ENCODE assay signal across 33 cellular contexts in genomic region chr15:86077070-86077469, GRCh38. TPM values are rescaled to one million over a fixed set of nuclear protein-coding genes. Genes with fewer than 3 reads are reported as not detected.
DNase-seq lines count a peak whose midpoint lies in the region; ATAC-seq and TF ChIP-seq lines count a peak whose summit lies in the region.
"Had no signal": no experiment of that assay in that cellular context is flagged by ENCODE, and none has a peak within 500 bp of the region (broad histone marks: within the 10 kb centered on the region; RNA-seq: fewer than 3 reads in every experiment).

No MANE protein-coding gene starts in this region.

- H3K27me3 Mint-ChIP-seq in activated CD4-positive, alpha-beta T cell treated with anti-CD3 and anti-CD28 coated beads, Interleukin-2, amount 10 ng/mL, durations not matched to agents 24 days and 14 days: peaks cover 3% of the 10 kb centered on the region

- no peak overlapping the region for H3K27ac Mint-ChIP-seq in activated CD4-positive, alpha-beta T cell treated with anti-CD3 and anti-CD28 coated beads, Interleukin-2, amount 10 ng/mL, durations not matched to agents 24 days and 14 days
- H3K27ac Mint-ChIP-seq: activated naive CD8-positive, alpha-beta T cell treated with anti-CD3 and anti-CD28 coated beads for 36 hours; naive thymus-derived CD4-positive, alpha-beta T cell; stimulated activated effector memory CD8-positive, alpha-beta T cell treated with anti-CD3 and anti-CD28 coated beads, Interleukin-12 subunit alpha, Interleukin-12 subunit beta, amount 100 ng/mL, for 72 hours had no signal

- H3K9me3 Mint-ChIP-seq in activated CD4-positive, alpha-beta T cell treated with anti-CD3 and anti-CD28 coated beads, Interleukin-2, amount 10 ng/mL, durations not matched to agents 24 days and 14 days: no peaks in the 10 kb centered on the region
- H3K9me3 Mint-ChIP-seq: activated naive CD8-positive, alpha-beta T cell treated with anti-CD3 and anti-CD28 coated beads for 36 hours; stimulated activated effector memory CD8-positive, alpha-beta T cell treated with anti-CD3 and anti-CD28 coated beads, Interleukin-12 subunit alpha, Interleukin-12 subunit beta, amount 100 ng/mL, for 72 hours had no signal

- no peak overlapping the region for H3K4me3 ChIP-seq in upper lobe of right lung
- H3K4me3 ChIP-seq: left ventricle myocardium inferior, upper lobe of left lung had no signal

- no peak overlapping the region for H3K4me3 Mint-ChIP-seq in activated CD4-positive, alpha-beta T cell treated with anti-CD3 and anti-CD28 coated beads, Interleukin-2, amount 10 ng/mL, durations not matched to agents 24 days and 14 days
- H3K4me3 Mint-ChIP-seq: activated naive CD8-positive, alpha-beta T cell treated with anti-CD3 and anti-CD28 coated beads for 36 hours; naive thymus-derived CD4-positive, alpha-beta T cell; stimulated activated effector memory CD8-positive, alpha-beta T cell treated with anti-CD3 and anti-CD28 coated beads, Interleukin-12 subunit alpha, Interleukin-12 subunit beta, amount 100 ng/mL, for 72 hours had no signal

- no peaks in the 10 kb centered on the region for H3K4me1 Mint-ChIP-seq in activated CD4-positive, alpha-beta T cell treated with anti-CD3 and anti-CD28 coated beads, Interleukin-2, amount 10 ng/mL, durations not matched to agents 24 days and 14 days
- H3K4me1 Mint-ChIP-seq: activated naive CD8-positive, alpha-beta T cell treated with anti-CD3 and anti-CD28 coated beads for 36 hours; stimulated activated effector memory CD8-positive, alpha-beta T cell treated with anti-CD3 and anti-CD28 coated beads, Interleukin-12 subunit alpha, Interleukin-12 subunit beta, amount 100 ng/mL, for 72 hours had no signal

- H3K9me3 ChIP-seq in upper lobe of right lung: no peaks in the 10 kb centered on the region
- H3K9me3 ChIP-seq: left ventricle myocardium inferior, upper lobe of left lung had no signal

- intact Hi-C loops in activated CD4-positive, alpha-beta T cell treated with anti-CD3 and anti-CD28 coated beads, Interleukin-2, amount 10 ng/mL, durations not matched to agents 24 days and 14 days (cut with micrococcal nuclease): loop anchor here (10.0 kb wide), 1 partner anchor 62 kb away; no protein-coding TSS in a partner anchor
- intact Hi-C loops in upper lobe of right lung (cut with DNase I): no loop called here
- intact Hi-C loops in Right ventricle myocardium inferior (cut with DNase I): no loop called here

- no peaks in the 10 kb centered on the region for H3K36me3 ChIP-seq in upper lobe of right lung
- H3K36me3 ChIP-seq: left ventricle myocardium inferior, upper lobe of left lung had no signal

- H3K27ac ChIP-seq in VCaP (no peak overlapping the region), upper lobe of right lung (no peak overlapping the region)
- H3K27ac ChIP-seq: HL-60, KMS-11, left ventricle myocardium inferior, upper lobe of left lung had no signal

- H3K4me1 ChIP-seq in upper lobe of right lung: no peaks in the 10 kb centered on the region
- H3K4me1 ChIP-seq: left ventricle myocardium inferior had no signal

- peak; percentile 30 for DNase-seq in activated CD4-positive, alpha-beta T cell treated with anti-CD3 and anti-CD28 coated beads, Interleukin-2, amount 10 ng/mL, durations not matched to agents 24 days and 14 days
- DNase-seq in activated CD4-positive, alpha-beta T cell treated with anti-CD3 and anti-CD28 coated beads for 1 hour: no peak
- peak; percentile 17 for DNase-seq in left kidney (ENCODE audit: low read depth, low spot score)
- DNase-seq in upper lobe of right lung: no peak
- no peak for DNase-seq in Right ventricle myocardium inferior (ENCODE audit: missing footprints)
- DNase-seq: activated CD4-positive, alpha-beta T cell treated with anti-CD3 and anti-CD28 coated beads, Interleukin-2, amount 50 U/mL, for 1 hour; activated gamma-delta T cell; activated naive CD8-positive, alpha-beta T cell treated with anti-CD3 and anti-CD28 coated beads for 36 hours; activated T-cell treated with anti-CD3 and anti-CD28 coated beads, Interleukin-2, amount 50 U/mL, for 1 hour; anterior cingulate cortex; Calu3; effector CD4-positive, alpha-beta T cell; GOT3; hypothalamus; left ventricle myocardium inferior; midbrain; naive thymus-derived CD4-positive, alpha-beta T cell; NCI-H1417 treated with DMSO at 0.1 percent for 48 hours; NCI-H2081; NCI-H2227 treated with DMSO at 0.1 percent for 48 hours; nucleus accumbens; SIG-M5; stimulated activated CD4-positive, alpha-beta T cell treated with anti-CD3 and anti-CD28 coated beads, Interleukin-15, amount 100 ng/mL, for 24 hours; T-helper 9 cell had no signal

- TF ChIP-seq CTCF in VCaP (conservative IDR thresholded peaks at IDR 0.05) (0 out of 2 replicates have a peak, but pooled peaks have one; percentile 6), upper lobe of right lung (IDR thresholded peaks at IDR 0.05) (peak; percentile 7)

- ATAC-seq in upper lobe of right lung (peak; percentile 76), Right ventricle myocardium inferior (no peak), HG03571 (IDR thresholded peaks at IDR 0.05; ENCODE audit: unreplicated experiment) (no peak), GM21515 (IDR thresholded peaks at IDR 0.05; ENCODE audit: unreplicated experiment) (no peak)
- ATAC-seq: naive thymus-derived CD4-positive, alpha-beta T cell; Panc1; stimulated activated effector memory CD8-positive, alpha-beta T cell treated with anti-CD3 and anti-CD28 coated beads, Interleukin-12 subunit alpha, Interleukin-12 subunit beta, amount 100 ng/mL, for 72 hours had no signal

- H3K27me3 ChIP-seq in upper lobe of right lung: no peaks in the 10 kb centered on the region

- no peaks in the 10 kb centered on the region for H3K36me3 Mint-ChIP-seq in activated CD4-positive, alpha-beta T cell treated with anti-CD3 and anti-CD28 coated beads, Interleukin-2, amount 10 ng/mL, durations not matched to agents 24 days and 14 days (ENCODE audit: low read depth)
- H3K36me3 Mint-ChIP-seq: activated naive CD8-positive, alpha-beta T cell treated with anti-CD3 and anti-CD28 coated beads for 36 hours; naive thymus-derived CD4-positive, alpha-beta T cell; stimulated activated effector memory CD8-positive, alpha-beta T cell treated with anti-CD3 and anti-CD28 coated beads, Interleukin-12 subunit alpha, Interleukin-12 subunit beta, amount 100 ng/mL, for 72 hours had no signal

RNA-seq across cellular contexts. Expression of gene AGBL1, which starts 2.6 kb away (rescaled TPM):
- not detected in 2 replicates for total RNA-seq in activated CD4-positive, alpha-beta T cell treated with anti-CD3 and anti-CD28 coated beads, Interleukin-2, amount 10 ng/mL, durations not matched to agents 24 days and 14 days
- total RNA-seq in upper lobe of right lung (6.5 TPM), Right ventricle myocardium inferior (not detected)
- total RNA-seq: activated naive CD8-positive, alpha-beta T cell treated with anti-CD3 and anti-CD28 coated beads for 36 hours; Calu3; left ventricle myocardium inferior; naive thymus-derived CD4-positive, alpha-beta T cell; pulmonary artery endothelial cell had no signal

Comparison
In these comparisons a context has a peak if more than half of its experiments do, and no peak if none do; other contexts are left out.
1. DNase-seq: peak in activated CD4-positive, alpha-beta T cell treated with anti-CD3 and anti-CD28 coated beads, Interleukin-2, amount 10 ng/mL, durations not matched to agents 24 days and 14 days (single experiment) and left kidney (single experiment); none in activated CD4-positive, alpha-beta T cell treated with anti-CD3 and anti-CD28 coated beads for 1 hour (single experiment), upper lobe of right lung (single experiment) and Right ventricle myocardium inferior (single experiment).